17 cellular contexts compared by ENCODE assay signal in genomic region chr4:146098397-146098796, GRCh38.
DNase-seq lines count a peak whose midpoint lies in the region; ATAC-seq and TF ChIP-seq lines count a peak whose summit lies in the region.
"Had no signal": no experiment of that assay in that cellular context is flagged by ENCODE, and none has a peak within 500 bp of the region (broad histone marks: within the 10 kb centered on the region; RNA-seq: fewer than 3 reads in every experiment).

No MANE protein-coding gene starts in this region.

- H3K27ac ChIP-seq in KMS-11 = no peak overlapping the region
- H3K27ac ChIP-seq: BLaER1, esophagus squamous epithelium had no signal

- H4K20me1 ChIP-seq in KMS-11 (ENCODE audit: insufficient read depth) = no peaks in the 10 kb centered on the region
- H4K20me1 ChIP-seq: BLaER1 had no signal

- H3K9ac ChIP-seq in KMS-11 = no peak overlapping the region
- H3K9ac ChIP-seq: BLaER1 had no signal

- peak overlapping the region; percentile 43; the same call in 1 of the 2 replicates for H3K4me2 ChIP-seq in KMS-11
- H3K4me2 ChIP-seq: BLaER1 had no signal

- H3K27me3 ChIP-seq in KMS-11 (ENCODE audit: insufficient read depth, low read depth) = no peaks in the 10 kb centered on the region
- H3K27me3 ChIP-seq: BLaER1, esophagus squamous epithelium had no signal

- no peaks in the 10 kb centered on the region for H3K79me2 ChIP-seq in KMS-11 (ENCODE audit: insufficient read depth, low read depth)

- H3K4me3 ChIP-seq in KMS-11 (IDR thresholded peaks at IDR 0.05; ENCODE audit: insufficient read depth, low read depth, low read length) = no peak overlapping the region
- H3K4me3 ChIP-seq: BLaER1, esophagus squamous epithelium had no signal

- ATAC-seq in GM18511 (IDR thresholded peaks at IDR 0.05; ENCODE audit: unreplicated experiment) = peak; percentile 82
- peak; percentile 80 for ATAC-seq in GM21381 (IDR thresholded peaks at IDR 0.05; ENCODE audit: unreplicated experiment)
- peak; percentile 69 for ATAC-seq in HG03025 (IDR thresholded peaks at IDR 0.05; ENCODE audit: low FRiP score, unreplicated experiment)
- no peak for ATAC-seq in activated naive CD4-positive, alpha-beta T cell treated with anti-CD3 and anti-CD28 coated beads, Interleukin-2, amount 50 U/mL, for 72 hours
- ATAC-seq: right cardiac atrium had no signal

- no peak overlapping the region for H3K27ac Mint-ChIP-seq in activated naive CD4-positive, alpha-beta T cell treated with anti-CD3 and anti-CD28 coated beads, Interleukin-2, amount 50 U/mL, for 72 hours
- H3K27ac Mint-ChIP-seq in activated CD4-positive, alpha-beta memory T cell treated with anti-CD3 and anti-CD28 coated beads, Interleukin-2, amount 10 ng/mL, durations not matched to agents 7 days and 5 days = no peak overlapping the region

- POLR2A ChIA-PET in activated CD4-positive, alpha-beta memory T cell treated with anti-CD3 and anti-CD28 coated beads, Interleukin-2, amount 10 ng/mL, durations not matched to agents 7 days and 5 days (lab: Charles Lee) = no interaction called here

- H3K27me3 Mint-ChIP-seq in activated CD4-positive, alpha-beta memory T cell treated with anti-CD3 and anti-CD28 coated beads, Interleukin-2, amount 10 ng/mL, durations not matched to agents 7 days and 5 days = peaks cover 8% of the 10 kb centered on the region

- no peak for TF ChIP-seq CTCF in KMS-11 (conservative IDR thresholded peaks at IDR 0.05; ENCODE audit: low read depth, low read length)

- no peaks in the 10 kb centered on the region for H3K9me3 Mint-ChIP-seq in activated naive CD4-positive, alpha-beta T cell treated with anti-CD3 and anti-CD28 coated beads, Interleukin-2, amount 50 U/mL, for 72 hours
- H3K9me3 Mint-ChIP-seq in activated CD4-positive, alpha-beta memory T cell treated with anti-CD3 and anti-CD28 coated beads, Interleukin-2, amount 10 ng/mL, durations not matched to agents 7 days and 5 days = no peaks in the 10 kb centered on the region

- CTCF ChIA-PET in activated CD4-positive, alpha-beta memory T cell treated with anti-CD3 and anti-CD28 coated beads, Interleukin-2, amount 10 ng/mL, durations not matched to agents 7 days and 5 days (lab: Charles Lee) = no interaction called here

- no peak overlapping the region for H3K4me3 Mint-ChIP-seq in activated CD4-positive, alpha-beta memory T cell treated with anti-CD3 and anti-CD28 coated beads, Interleukin-2, amount 10 ng/mL, durations not matched to agents 7 days and 5 days
- H3K4me3 Mint-ChIP-seq: central memory CD8-positive, alpha-beta T cell had no signal

- H3K36me3 Mint-ChIP-seq in activated naive CD4-positive, alpha-beta T cell treated with anti-CD3 and anti-CD28 coated beads, Interleukin-2, amount 50 U/mL, for 72 hours = no peaks in the 10 kb centered on the region
- H3K36me3 Mint-ChIP-seq in activated CD4-positive, alpha-beta memory T cell treated with anti-CD3 and anti-CD28 coated beads, Interleukin-2, amount 10 ng/mL, durations not matched to agents 7 days and 5 days (ENCODE audit: low read depth) = no peaks in the 10 kb centered on the region

- peak overlapping the region; percentile 35; the same call in 1 of the 2 replicates for H2AFZ ChIP-seq in KMS-11 (ENCODE audit: low read depth)

- peaks cover 19% of the 10 kb centered on the region for H3K4me1 ChIP-seq in KMS-11 (ENCODE audit: low read depth, poor library complexity, severe bottlenecking)
- H3K4me1 ChIP-seq: BLaER1, esophagus squamous epithelium had no signal

- no peak for DNase-seq in Ammon's horn (ENCODE audit: low spot score)
- no peak for DNase-seq in islet precursor cell
- DNase-seq in activated naive CD4-positive, alpha-beta T cell treated with anti-CD3 and anti-CD28 coated beads, Interleukin-2, amount 50 U/mL, for 72 hours (ENCODE audit: low spot score in 2 of 2) = no peak
- DNase-seq in activated CD4-positive, alpha-beta memory T cell treated with anti-CD3 and anti-CD28 coated beads, Interleukin-2, amount 10 ng/mL, durations not matched to agents 7 days and 5 days = no peak
- DNase-seq: activated effector memory CD4-positive, alpha-beta T cell treated with Interleukin-2 at 50 U/mL for 16 hours; esophagus squamous epithelium; GDM1; HCEC 1CT; Karpas-422; NCI-H2171; right cardiac atrium had no signal

- H3K36me3 ChIP-seq in KMS-11 (ENCODE audit: insufficient read depth) = no peaks in the 10 kb centered on the region
- H3K36me3 ChIP-seq: BLaER1, esophagus squamous epithelium had no signal

- no peaks in the 10 kb centered on the region for H3K4me1 Mint-ChIP-seq in activated CD4-positive, alpha-beta memory T cell treated with anti-CD3 and anti-CD28 coated beads, Interleukin-2, amount 10 ng/mL, durations not matched to agents 7 days and 5 days
- H3K4me1 Mint-ChIP-seq: central memory CD8-positive, alpha-beta T cell had no signal

Comparison
In these comparisons a context has a peak if more than half of its experiments do, and no peak if none do; other contexts are left out.
1. ATAC-seq: peak in GM18511 (single experiment), GM21381 (single experiment) and HG03025 (single experiment); none in activated naive CD4-positive, alpha-beta T cell treated with anti-CD3 and anti-CD28 coated beads, Interleukin-2, amount 50 U/mL, for 72 hours (0 of 2).